In the genomic region with DNA sequence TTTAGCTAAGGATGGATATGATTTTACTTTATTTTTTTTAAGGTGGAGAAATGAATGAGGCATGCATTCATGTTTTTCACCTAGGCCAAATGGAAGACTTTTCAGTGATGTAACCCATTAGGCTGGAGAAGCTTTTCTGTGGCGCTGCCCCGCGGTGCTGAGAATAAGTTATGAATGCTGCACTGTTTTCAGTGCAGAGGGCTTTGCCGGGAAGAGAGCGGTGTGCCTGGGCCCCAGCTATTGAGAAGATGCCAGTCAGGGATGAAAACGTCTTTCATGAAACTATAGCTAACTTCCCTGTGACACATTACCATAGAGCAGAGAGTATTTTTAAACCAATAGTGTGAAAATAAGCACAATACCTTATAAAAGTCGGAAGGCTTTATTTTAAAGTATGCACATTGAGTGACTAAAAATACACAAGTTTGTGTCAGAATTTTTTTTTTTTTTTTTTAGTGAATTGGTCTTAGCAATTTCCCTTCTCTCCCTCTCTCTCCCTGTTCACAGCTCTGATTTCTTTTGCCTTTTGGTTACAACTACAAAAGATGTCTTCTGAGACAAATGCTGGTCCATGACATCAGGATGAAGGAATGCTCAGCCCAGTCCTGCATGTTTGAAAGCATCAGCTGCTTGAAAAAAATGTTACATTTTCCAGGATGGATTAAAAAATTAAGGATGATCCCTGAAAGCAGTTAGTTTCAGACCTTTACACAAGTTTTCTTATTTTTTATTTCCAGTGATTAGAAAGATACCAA, we compare ENCODE assay signal across 1 cellular context.
TF ChIP-seq lines count a peak whose summit lies in the region.

No MANE protein-coding gene starts in this region.

TF ChIP-seq in GM23338, 12 proteins besides CTCF, POLR2A, EP300 and RAD21:
- TF ChIP-seq, protein P1, sequence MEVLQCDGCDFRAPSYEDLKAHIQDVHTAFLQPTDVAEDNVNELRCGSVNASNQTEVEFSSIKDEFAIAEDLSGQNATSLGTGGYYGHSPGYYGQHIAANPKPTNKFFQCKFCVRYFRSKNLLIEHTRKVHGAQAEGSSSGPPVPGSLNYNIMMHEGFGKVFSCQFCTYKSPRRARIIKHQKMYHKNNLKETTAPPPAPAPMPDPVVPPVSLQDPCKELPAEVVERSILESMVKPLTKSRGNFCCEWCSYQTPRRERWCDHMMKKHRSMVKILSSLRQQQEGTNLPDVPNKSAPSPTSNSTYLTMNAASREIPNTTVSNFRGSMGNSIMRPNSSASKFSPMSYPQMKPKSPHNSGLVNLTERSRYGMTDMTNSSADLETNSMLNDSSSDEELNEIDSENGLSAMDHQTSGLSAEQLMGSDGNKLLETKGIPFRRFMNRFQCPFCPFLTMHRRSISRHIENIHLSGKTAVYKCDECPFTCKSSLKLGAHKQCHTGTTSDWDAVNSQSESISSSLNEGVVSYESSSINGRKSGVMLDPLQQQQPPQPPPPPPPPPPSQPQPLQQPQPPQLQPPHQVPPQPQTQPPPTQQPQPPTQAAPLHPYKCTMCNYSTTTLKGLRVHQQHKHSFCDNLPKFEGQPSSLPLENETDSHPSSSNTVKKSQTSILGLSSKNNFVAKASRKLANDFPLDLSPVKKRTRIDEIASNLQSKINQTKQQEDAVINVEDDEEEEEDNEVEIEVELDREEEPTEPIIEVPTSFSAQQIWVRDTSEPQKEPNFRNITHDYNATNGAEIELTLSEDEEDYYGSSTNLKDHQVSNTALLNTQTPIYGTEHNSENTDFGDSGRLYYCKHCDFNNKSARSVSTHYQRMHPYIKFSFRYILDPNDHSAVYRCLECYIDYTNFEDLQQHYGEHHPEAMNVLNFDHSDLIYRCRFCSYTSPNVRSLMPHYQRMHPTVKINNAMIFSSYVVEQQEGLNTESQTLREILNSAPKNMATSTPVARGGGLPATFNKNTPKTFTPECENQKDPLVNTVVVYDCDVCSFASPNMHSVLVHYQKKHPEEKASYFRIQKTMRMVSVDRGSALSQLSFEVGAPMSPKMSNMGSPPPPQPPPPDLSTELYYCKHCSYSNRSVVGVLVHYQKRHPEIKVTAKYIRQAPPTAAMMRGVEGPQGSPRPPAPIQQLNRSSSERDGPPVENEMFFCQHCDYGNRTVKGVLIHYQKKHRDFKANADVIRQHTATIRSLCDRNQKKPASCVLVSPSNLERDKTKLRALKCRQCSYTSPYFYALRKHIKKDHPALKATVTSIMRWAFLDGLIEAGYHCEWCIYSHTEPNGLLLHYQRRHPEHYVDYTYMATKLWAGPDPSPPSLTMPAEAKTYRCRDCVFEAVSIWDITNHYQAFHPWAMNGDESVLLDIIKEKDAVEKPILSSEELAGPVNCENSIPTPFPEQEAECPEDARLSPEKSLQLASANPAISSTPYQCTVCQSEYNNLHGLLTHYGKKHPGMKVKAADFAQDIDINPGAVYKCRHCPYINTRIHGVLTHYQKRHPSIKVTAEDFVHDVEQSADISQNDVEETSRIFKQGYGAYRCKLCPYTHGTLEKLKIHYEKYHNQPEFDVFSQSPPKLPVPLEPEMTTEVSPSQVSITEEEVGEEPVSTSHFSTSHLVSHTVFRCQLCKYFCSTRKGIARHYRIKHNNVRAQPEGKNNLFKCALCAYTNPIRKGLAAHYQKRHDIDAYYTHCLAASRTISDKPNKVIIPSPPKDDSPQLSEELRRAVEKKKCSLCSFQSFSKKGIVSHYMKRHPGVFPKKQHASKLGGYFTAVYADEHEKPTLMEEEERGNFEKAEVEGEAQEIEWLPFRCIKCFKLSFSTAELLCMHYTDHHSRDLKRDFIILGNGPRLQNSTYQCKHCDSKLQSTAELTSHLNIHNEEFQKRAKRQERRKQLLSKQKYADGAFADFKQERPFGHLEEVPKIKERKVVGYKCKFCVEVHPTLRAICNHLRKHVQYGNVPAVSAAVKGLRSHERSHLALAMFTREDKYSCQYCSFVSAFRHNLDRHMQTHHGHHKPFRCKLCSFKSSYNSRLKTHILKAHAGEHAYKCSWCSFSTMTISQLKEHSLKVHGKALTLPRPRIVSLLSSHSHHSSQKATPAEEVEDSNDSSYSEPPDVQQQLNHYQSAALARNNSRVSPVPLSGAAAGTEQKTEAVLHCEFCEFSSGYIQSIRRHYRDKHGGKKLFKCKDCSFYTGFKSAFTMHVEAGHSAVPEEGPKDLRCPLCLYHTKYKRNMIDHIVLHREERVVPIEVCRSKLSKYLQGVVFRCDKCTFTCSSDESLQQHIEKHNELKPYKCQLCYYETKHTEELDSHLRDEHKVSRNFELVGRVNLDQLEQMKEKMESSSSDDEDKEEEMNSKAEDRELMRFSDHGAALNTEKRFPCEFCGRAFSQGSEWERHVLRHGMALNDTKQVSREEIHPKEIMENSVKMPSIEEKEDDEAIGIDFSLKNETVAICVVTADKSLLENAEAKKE (CRISPR knock-in tag; IDR thresholded peaks at IDR 0.05) = no peak
- TF ChIP-seq EZH2 (IDR thresholded peaks at IDR 0.05; ENCODE audit: low read depth, unreplicated experiment) (no peak), ZNF331 (CRISPR knock-in tag; IDR thresholded peaks at IDR 0.05; ENCODE audit: low read depth) (no peak), POLR2AphosphoS5 (IDR thresholded peaks at IDR 0.05; ENCODE audit: low read depth) (no peak), EZH2phosphoT487 (IDR thresholded peaks at IDR 0.05; ENCODE audit: unreplicated experiment) (no peak), ZNF114 (CRISPR knock-in tag; IDR thresholded peaks at IDR 0.05) (no peak), JUNB (IDR thresholded peaks at IDR 0.05; ENCODE audit: unreplicated experiment) (no peak), STAT1 (IDR thresholded peaks at IDR 0.05; ENCODE audit: unreplicated experiment) (no peak), CREB1 (CRISPR knock-in tag; IDR thresholded peaks at IDR 0.05; ENCODE audit: low read depth) (no peak), NANOG (IDR thresholded peaks at IDR 0.05; ENCODE audit: borderline replicate concordance) (no peak)
- TF ChIP-seq, protein P2, sequence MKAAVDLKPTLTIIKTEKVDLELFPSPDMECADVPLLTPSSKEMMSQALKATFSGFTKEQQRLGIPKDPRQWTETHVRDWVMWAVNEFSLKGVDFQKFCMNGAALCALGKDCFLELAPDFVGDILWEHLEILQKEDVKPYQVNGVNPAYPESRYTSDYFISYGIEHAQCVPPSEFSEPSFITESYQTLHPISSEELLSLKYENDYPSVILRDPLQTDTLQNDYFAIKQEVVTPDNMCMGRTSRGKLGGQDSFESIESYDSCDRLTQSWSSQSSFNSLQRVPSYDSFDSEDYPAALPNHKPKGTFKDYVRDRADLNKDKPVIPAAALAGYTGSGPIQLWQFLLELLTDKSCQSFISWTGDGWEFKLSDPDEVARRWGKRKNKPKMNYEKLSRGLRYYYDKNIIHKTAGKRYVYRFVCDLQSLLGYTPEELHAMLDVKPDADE (IDR thresholded peaks at IDR 0.05) = no peak
- TF ChIP-seq, protein P3, sequence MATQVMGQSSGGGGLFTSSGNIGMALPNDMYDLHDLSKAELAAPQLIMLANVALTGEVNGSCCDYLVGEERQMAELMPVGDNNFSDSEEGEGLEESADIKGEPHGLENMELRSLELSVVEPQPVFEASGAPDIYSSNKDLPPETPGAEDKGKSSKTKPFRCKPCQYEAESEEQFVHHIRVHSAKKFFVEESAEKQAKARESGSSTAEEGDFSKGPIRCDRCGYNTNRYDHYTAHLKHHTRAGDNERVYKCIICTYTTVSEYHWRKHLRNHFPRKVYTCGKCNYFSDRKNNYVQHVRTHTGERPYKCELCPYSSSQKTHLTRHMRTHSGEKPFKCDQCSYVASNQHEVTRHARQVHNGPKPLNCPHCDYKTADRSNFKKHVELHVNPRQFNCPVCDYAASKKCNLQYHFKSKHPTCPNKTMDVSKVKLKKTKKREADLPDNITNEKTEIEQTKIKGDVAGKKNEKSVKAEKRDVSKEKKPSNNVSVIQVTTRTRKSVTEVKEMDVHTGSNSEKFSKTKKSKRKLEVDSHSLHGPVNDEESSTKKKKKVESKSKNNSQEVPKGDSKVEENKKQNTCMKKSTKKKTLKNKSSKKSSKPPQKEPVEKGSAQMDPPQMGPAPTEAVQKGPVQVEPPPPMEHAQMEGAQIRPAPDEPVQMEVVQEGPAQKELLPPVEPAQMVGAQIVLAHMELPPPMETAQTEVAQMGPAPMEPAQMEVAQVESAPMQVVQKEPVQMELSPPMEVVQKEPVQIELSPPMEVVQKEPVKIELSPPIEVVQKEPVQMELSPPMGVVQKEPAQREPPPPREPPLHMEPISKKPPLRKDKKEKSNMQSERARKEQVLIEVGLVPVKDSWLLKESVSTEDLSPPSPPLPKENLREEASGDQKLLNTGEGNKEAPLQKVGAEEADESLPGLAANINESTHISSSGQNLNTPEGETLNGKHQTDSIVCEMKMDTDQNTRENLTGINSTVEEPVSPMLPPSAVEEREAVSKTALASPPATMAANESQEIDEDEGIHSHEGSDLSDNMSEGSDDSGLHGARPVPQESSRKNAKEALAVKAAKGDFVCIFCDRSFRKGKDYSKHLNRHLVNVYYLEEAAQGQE (IDR thresholded peaks at IDR 0.05; ENCODE audit: unreplicated experiment) = no peak
